In the genomic region with DNA sequence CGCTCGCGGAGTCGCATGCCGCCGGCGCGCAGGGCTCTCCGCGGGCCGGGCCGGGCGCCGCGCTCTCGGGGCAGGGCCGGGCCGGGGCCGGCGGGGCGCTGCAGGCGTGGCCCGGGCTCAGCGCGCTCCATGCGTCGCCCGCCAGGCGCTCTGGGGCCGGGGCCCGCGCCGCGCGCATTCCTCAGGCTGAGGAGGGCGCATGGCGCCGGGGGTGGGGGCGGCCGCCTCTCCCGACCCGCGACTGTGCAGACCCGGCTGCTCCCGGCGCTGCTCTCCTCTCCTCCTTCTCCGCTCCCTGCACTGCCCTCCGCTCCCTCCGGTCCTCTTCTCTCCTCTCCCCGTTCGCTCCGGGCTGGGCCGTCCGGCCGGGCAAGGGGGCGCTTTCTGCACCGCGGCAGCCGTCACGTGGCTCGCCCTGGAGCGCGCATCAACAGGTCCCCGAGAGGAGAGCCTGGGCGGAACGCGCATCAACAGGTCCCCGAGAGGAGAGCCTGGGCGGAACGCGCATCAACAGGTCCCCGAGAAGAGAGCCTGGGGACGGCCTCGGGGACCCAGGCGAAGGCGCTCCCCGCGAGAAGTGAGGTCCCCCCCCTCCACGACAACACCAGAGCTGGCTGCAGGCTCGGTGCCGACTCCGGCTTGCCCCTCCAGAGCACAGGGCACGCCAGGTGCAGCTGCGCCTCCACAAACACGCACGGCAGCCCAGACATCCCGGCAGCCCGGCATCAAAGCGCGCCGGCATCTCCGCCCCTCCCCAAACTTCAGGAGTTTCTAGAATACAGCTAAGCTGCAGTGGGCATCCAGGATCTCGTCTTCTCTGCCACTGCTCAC, we compare ENCODE assay signal across 8 cellular contexts. TPM values are rescaled to one million over a fixed set of nuclear protein-coding genes. Genes with fewer than 3 reads are reported as not detected.
A peak's percentile ranks its signal among the peaks of the same experiment; 100 is the strongest.
DNase-seq lines count a peak whose midpoint lies in the region; ATAC-seq and TF ChIP-seq lines count a peak whose summit lies in the region.

No MANE protein-coding gene starts in this region.

- no peaks in the 10 kb centered on the region for H3K9me3 ChIP-seq in Caco-2

- peak overlapping the region; percentile 96 for H3K4me3 Mint-ChIP-seq in Caco-2 (ENCODE audit: unreplicated experiment)
- peak overlapping the region; percentile 80 for H3K4me3 Mint-ChIP-seq in neural crest cell

- H3K27me3 ChIP-seq in Caco-2 (replicated peaks; ENCODE audit: control insufficient read depth, insufficient read depth, low read length), result no peaks in the 10 kb centered on the region

- H3K27me3 Mint-ChIP-seq in Caco-2 (ENCODE audit: insufficient read depth, unreplicated experiment), result no peaks in the 10 kb centered on the region
- peaks cover 39% of the 10 kb centered on the region for H3K27me3 Mint-ChIP-seq in neural crest cell (ENCODE audit: low read depth)

- BruUV-seq in Caco-2 (replicated peaks; lab: Mats Ljungman, UMichigan), result no TSS peak

- H3K4me1 Mint-ChIP-seq in Caco-2 (ENCODE audit: low read depth, unreplicated experiment), result peaks cover 6% of the 10 kb centered on the region
- peaks cover 34% of the 10 kb centered on the region for H3K4me1 Mint-ChIP-seq in neural crest cell

- H3K4me3 ChIP-seq in Caco-2 (ENCODE audit: low read depth, low read length) (peak overlapping the region; percentile 77), epithelial cell of proximal tubule (ENCODE audit: low read depth, low read length) (peak overlapping the region; percentile 43)

- POLR2A ChIA-PET in Caco-2 (lab: Charles Lee), result no interaction called here

- H3K27ac Mint-ChIP-seq in Caco-2 (ENCODE audit: unreplicated experiment) (peak overlapping the region; percentile 90), neural crest cell (ENCODE audit: unreplicated experiment) (no peak overlapping the region)

- no peaks in the 10 kb centered on the region for H3K36me3 ChIP-seq in Caco-2 (ENCODE audit: control insufficient read depth, insufficient read depth, low read length)

- intact Hi-C loops in Caco-2 (cut with micrococcal nuclease; ENCODE audit: unreplicated experiment), result loop anchor here (2.0 kb wide), 1 partner anchor 13 kb away; a partner anchor contains a TSS

- CTCF ChIA-PET in Caco-2 (lab: Charles Lee), result no interaction called here

- H3K9me3 Mint-ChIP-seq in Caco-2 (ENCODE audit: unreplicated experiment), result no peaks in the 10 kb centered on the region
- H3K9me3 Mint-ChIP-seq in neural crest cell, result no peaks in the 10 kb centered on the region

- peaks cover 10% of the 10 kb centered on the region for H3K36me3 Mint-ChIP-seq in Caco-2 (ENCODE audit: insufficient read depth, unreplicated experiment)
- no peaks in the 10 kb centered on the region for H3K36me3 Mint-ChIP-seq in neural crest cell (ENCODE audit: low read depth)

- ATAC-seq in HG03342 (IDR thresholded peaks at IDR 0.05; ENCODE audit: unreplicated experiment), result no peak

- peaks cover 9% of the 10 kb centered on the region for H3K4me1 ChIP-seq in Caco-2

- TF ChIP-seq CTCF in Caco-2 (IDR thresholded peaks at IDR 0.05; ENCODE audit: insufficient read depth in 1 of 2, low read depth in 1 of 2, low read length in 1 of 2, severe bottlenecking in 1 of 2, unreplicated experiment in 1 of 2), result peak in 1 of 2 experiments; percentile 4
- 0 out of 2 replicates have a peak, but pooled peaks have one; percentile 9 for TF ChIP-seq CTCF in VCaP (conservative IDR thresholded peaks at IDR 0.05)
- no peak for TF ChIP-seq CTCF in epithelial cell of proximal tubule (conservative IDR thresholded peaks at IDR 0.05; ENCODE audit: low read depth, low read length)
- no peak for TF ChIP-seq CTCF in neural crest cell (conservative IDR thresholded peaks at IDR 0.05)

- H3K27ac ChIP-seq in VCaP, result peak overlapping the region; percentile 58

- peak; percentile 67 to 78 for DNase-seq in Caco-2
- DNase-seq in epithelial cell of proximal tubule (ENCODE audit: low read depth), result no peak
- DNase-seq in neural crest cell (ENCODE audit: low read depth, low spot score), result peak; percentile 35
- no peak for DNase-seq in activated gamma-delta T cell treated with Interleukin-2 at 50 U/mL for 16 hours
- DNase-seq in DMS114 treated with DMSO at 0.1 percent for 48 hours (lab: John Stamatoyannopoulos, UW; ENCODE audit: unreplicated experiment), result no peak
- no peak for DNase-seq in NCI-H748 (lab: John Stamatoyannopoulos, UW; ENCODE audit: unreplicated experiment)

RNA-seq across cellular contexts. Expression of a gene that starts 12.9 kb away (rescaled TPM):
- 57.9 and 71.3 TPM in 2 replicates for total RNA-seq in Caco-2 (2022)
- 27.6 and 38.3 TPM in 2 replicates for total RNA-seq in epithelial cell of proximal tubule
- 88.4 and 96.5 TPM in 2 replicates for total RNA-seq in neural crest cell

RNA-seq across cellular contexts. Expression of a gene that starts 55.3 kb away (rescaled TPM):
- total RNA-seq in Caco-2 (2022) (72.4 and 75.0 TPM in 2 replicates), epithelial cell of proximal tubule (36.2 and 62.4 TPM in 2 replicates), neural crest cell (81.3 and 81.9 TPM in 2 replicates)

Comparison
In these comparisons a context has a peak if more than half of its experiments do, and no peak if none do; other contexts are left out.
1. DNase-seq: peak in Caco-2 (2 of 2) and neural crest cell (single experiment); none in epithelial cell of proximal tubule (single experiment), activated gamma-delta T cell treated with Interleukin-2 at 50 U/mL for 16 hours (single experiment), DMS114 treated with DMSO at 0.1 percent for 48 hours (single experiment) and NCI-H748 (single experiment).